16 cellular contexts compared by ENCODE assay signal in the genomic region with DNA sequence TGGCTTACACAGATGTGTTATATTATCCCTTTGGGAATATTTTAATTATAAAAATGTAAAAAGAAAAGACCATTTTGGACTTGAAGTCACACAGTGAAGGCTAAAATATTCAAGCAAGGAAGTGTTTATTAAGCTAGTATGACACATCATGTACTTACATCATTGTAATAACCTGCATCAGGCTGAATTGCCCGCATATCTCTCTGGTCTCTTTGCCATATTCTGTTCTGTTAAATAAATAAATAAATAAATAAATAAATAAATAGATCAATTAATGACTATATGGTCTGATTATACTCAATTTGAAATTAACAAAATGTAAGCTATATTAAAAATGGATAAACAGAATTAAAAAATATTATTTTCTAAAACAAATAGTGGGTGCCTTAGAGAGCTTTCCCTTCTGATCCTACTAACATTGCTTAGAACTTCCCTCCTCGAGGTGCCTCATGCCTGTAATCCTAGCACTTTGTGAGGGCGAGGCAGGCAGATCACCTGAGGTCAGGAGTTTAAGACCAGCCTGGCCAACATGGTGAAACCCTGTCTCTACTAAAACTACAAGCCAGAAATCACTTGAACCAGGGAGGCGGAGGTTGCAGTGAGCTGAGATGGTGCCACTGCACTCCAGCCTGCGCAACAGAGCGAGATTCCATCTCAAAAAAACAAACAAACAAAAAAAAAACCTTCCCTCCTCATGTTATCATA. TPM values are rescaled to one million over a fixed set of nuclear protein-coding genes. Genes with fewer than 3 reads are reported as not detected.
DNase-seq lines count a peak whose midpoint lies in the region; ATAC-seq, FAIRE-seq and TF ChIP-seq lines count a peak whose summit lies in the region.
"Had no signal": no experiment of that assay in that cellular context is flagged by ENCODE, and none has a peak within 500 bp of the region (broad histone marks: within the 10 kb centered on the region; RNA-seq: fewer than 3 reads in every experiment).

No MANE protein-coding gene starts in this region.

- DNase-seq in activated naive CD8-positive, alpha-beta T cell treated with anti-CD3 and anti-CD28 coated beads for 36 hours: no peak
- DNase-seq in WERI-Rb-1 (peak; percentile 64), kidney (no peak), COLO668 (lab: John Stamatoyannopoulos, UW; ENCODE audit: unreplicated experiment) (no peak)
- DNase-seq: ACHN; central memory CD4-positive, alpha-beta T cell; kidney glomerular epithelial cell; NCI-H1930; NCI-H69 had no signal

- 92% methylated on average over 6 of the region's 6 CpGs for WGBS in urinary bladder

- H3K36me3 Mint-ChIP-seq in activated naive CD8-positive, alpha-beta T cell: peaks cover 11% of the 10 kb centered on the region
- H3K36me3 Mint-ChIP-seq in activated naive CD8-positive, alpha-beta T cell treated with anti-CD3 and anti-CD28 coated beads for 36 hours: peaks cover 4% of the 10 kb centered on the region

- peaks cover 64% of the 10 kb centered on the region for H3K36me3 ChIP-seq in WERI-Rb-1
- peaks cover 10 to 29% of the 10 kb centered on the region in 2 donors for H3K36me3 ChIP-seq in kidney (ENCODE audit: control insufficient read depth in 1 of 2, insufficient read depth in 2 of 2, low read length in 2 of 2)
- peaks cover 2% of the 10 kb centered on the region for H3K36me3 ChIP-seq in urinary bladder (ENCODE audit: insufficient read depth)

- H3K27me3 ChIP-seq in WERI-Rb-1 (ENCODE audit: insufficient read depth, low read depth, severe bottlenecking): no peaks in the 10 kb centered on the region

- H3K9ac ChIP-seq in kidney (ENCODE audit: low read length in 2 of 2): no peak overlapping the region

- H3K9me3 ChIP-seq in WERI-Rb-1 (ENCODE audit: severe bottlenecking) (no peaks in the 10 kb centered on the region), kidney (ENCODE audit: control insufficient read depth in 1 of 2, low read length in 2 of 2) (no peaks in the 10 kb centered on the region)

- intact Hi-C loops in kidney (cut with DNase I): no loop called here

- no peaks in the 10 kb centered on the region for H3K9me3 Mint-ChIP-seq in activated naive CD8-positive, alpha-beta T cell (ENCODE audit: low read depth)
- H3K9me3 Mint-ChIP-seq in activated naive CD8-positive, alpha-beta T cell treated with anti-CD3 and anti-CD28 coated beads for 36 hours: no peaks in the 10 kb centered on the region
- H3K9me3 Mint-ChIP-seq: activated naive CD4-positive, alpha-beta T cell treated with anti-CD3 and anti-CD28 coated beads, Interleukin-2, amount 50 U/mL, for 72 hours had no signal

- H3K27ac Mint-ChIP-seq in activated naive CD8-positive, alpha-beta T cell: peak overlapping the region; percentile 59
- no peak overlapping the region for H3K27ac Mint-ChIP-seq in activated naive CD8-positive, alpha-beta T cell treated with anti-CD3 and anti-CD28 coated beads for 36 hours

- peak; percentile 15 for FAIRE-seq in kidney (lab: Jason Lieb, UNC)
- FAIRE-seq: D721Med, HTR-8/SVneo had no signal

- H3K27me3 Mint-ChIP-seq in activated naive CD8-positive, alpha-beta T cell: no peaks in the 10 kb centered on the region
- H3K27me3 Mint-ChIP-seq in activated naive CD8-positive, alpha-beta T cell treated with anti-CD3 and anti-CD28 coated beads for 36 hours: no peaks in the 10 kb centered on the region

- H3K4me1 ChIP-seq in kidney (ENCODE audit: control insufficient read depth in 1 of 2, insufficient read depth in 1 of 2, low read depth in 1 of 2, low read length in 2 of 2) (peaks cover 3 to 4% of the 10 kb centered on the region in 2 donors), urinary bladder (ENCODE audit: insufficient read depth) (no peaks in the 10 kb centered on the region)

- no peak overlapping the region for H3K4me3 Mint-ChIP-seq in activated naive CD8-positive, alpha-beta T cell
- no peak overlapping the region for H3K4me3 Mint-ChIP-seq in activated naive CD8-positive, alpha-beta T cell treated with anti-CD3 and anti-CD28 coated beads for 36 hours

- TF ChIP-seq CTCF in WERI-Rb-1 (IDR thresholded peaks at IDR 0.05; ENCODE audit: low read depth, low read length) (no peak), kidney (IDR thresholded peaks at IDR 0.05; ENCODE audit: borderline replicate concordance, extremely low read depth, insufficient read depth) (no peak)

- peaks cover 15% of the 10 kb centered on the region for H3K4me1 Mint-ChIP-seq in activated naive CD8-positive, alpha-beta T cell (ENCODE audit: low read depth)
- H3K4me1 Mint-ChIP-seq in activated naive CD8-positive, alpha-beta T cell treated with anti-CD3 and anti-CD28 coated beads for 36 hours: peaks cover 13% of the 10 kb centered on the region

- H3K27ac ChIP-seq in WERI-Rb-1 (peak overlapping the region; percentile 33; the same call in 1 of the 2 replicates), kidney (ENCODE audit: low read depth in 2 of 2, low read length in 2 of 2) (no peak overlapping the region), urinary bladder (ENCODE audit: low read depth) (peak overlapping the region; percentile 2)

- ATAC-seq in GM18870 (IDR thresholded peaks at IDR 0.05; ENCODE audit: unreplicated experiment) (no peak), HG03196 (IDR thresholded peaks at IDR 0.05; ENCODE audit: unreplicated experiment) (no peak)
- ATAC-seq: activated naive CD4-positive, alpha-beta T cell treated with anti-CD3 and anti-CD28 coated beads, Interleukin-2, amount 50 U/mL, for 72 hours had no signal

- H3K4me3 ChIP-seq in WERI-Rb-1 (ENCODE audit: low read depth, low read length) (no peak overlapping the region), kidney (ENCODE audit: low read length in 2 of 2) (no peak overlapping the region), urinary bladder (ENCODE audit: low read depth, low read length) (no peak overlapping the region)

RNA-seq across cellular contexts. Expression of gene WDR33, which starts 42.0 kb away (rescaled TPM):
- 10 to 100 TPM; 76.5 to 82.5 TPM for total RNA-seq in activated naive CD8-positive, alpha-beta T cell treated with anti-CD3 and anti-CD28 coated beads for 36 hours
- total RNA-seq in kidney (60.2 TPM), urinary bladder (88.7 TPM)
- polyA plus RNA-seq in kidney (ENCODE audit: insufficient read depth, low read depth, low replicate concordance) (19.8 TPM), urinary bladder (15.7 TPM)

Comparison
In these comparisons a context has a peak if more than half of its experiments do, and no peak if none do; other contexts are left out.
1. H3K27ac ChIP-seq: peak in WERI-Rb-1 (single experiment) and urinary bladder (single experiment); none in kidney (0 of 2).